ENCODE assay signal across 1 cellular context in genomic region chr11:94034207-94034606, GRCh38.
TF ChIP-seq lines count a peak whose summit lies in the region.

No MANE protein-coding gene starts in this region.

TF ChIP-seq in GM23338, 12 proteins besides CTCF, POLR2A, EP300 and RAD21 (continued from another document):
- TF ChIP-seq REST (IDR thresholded peaks at IDR 0.05; ENCODE audit: unreplicated experiment): no peak
- TF ChIP-seq, protein P1, sequence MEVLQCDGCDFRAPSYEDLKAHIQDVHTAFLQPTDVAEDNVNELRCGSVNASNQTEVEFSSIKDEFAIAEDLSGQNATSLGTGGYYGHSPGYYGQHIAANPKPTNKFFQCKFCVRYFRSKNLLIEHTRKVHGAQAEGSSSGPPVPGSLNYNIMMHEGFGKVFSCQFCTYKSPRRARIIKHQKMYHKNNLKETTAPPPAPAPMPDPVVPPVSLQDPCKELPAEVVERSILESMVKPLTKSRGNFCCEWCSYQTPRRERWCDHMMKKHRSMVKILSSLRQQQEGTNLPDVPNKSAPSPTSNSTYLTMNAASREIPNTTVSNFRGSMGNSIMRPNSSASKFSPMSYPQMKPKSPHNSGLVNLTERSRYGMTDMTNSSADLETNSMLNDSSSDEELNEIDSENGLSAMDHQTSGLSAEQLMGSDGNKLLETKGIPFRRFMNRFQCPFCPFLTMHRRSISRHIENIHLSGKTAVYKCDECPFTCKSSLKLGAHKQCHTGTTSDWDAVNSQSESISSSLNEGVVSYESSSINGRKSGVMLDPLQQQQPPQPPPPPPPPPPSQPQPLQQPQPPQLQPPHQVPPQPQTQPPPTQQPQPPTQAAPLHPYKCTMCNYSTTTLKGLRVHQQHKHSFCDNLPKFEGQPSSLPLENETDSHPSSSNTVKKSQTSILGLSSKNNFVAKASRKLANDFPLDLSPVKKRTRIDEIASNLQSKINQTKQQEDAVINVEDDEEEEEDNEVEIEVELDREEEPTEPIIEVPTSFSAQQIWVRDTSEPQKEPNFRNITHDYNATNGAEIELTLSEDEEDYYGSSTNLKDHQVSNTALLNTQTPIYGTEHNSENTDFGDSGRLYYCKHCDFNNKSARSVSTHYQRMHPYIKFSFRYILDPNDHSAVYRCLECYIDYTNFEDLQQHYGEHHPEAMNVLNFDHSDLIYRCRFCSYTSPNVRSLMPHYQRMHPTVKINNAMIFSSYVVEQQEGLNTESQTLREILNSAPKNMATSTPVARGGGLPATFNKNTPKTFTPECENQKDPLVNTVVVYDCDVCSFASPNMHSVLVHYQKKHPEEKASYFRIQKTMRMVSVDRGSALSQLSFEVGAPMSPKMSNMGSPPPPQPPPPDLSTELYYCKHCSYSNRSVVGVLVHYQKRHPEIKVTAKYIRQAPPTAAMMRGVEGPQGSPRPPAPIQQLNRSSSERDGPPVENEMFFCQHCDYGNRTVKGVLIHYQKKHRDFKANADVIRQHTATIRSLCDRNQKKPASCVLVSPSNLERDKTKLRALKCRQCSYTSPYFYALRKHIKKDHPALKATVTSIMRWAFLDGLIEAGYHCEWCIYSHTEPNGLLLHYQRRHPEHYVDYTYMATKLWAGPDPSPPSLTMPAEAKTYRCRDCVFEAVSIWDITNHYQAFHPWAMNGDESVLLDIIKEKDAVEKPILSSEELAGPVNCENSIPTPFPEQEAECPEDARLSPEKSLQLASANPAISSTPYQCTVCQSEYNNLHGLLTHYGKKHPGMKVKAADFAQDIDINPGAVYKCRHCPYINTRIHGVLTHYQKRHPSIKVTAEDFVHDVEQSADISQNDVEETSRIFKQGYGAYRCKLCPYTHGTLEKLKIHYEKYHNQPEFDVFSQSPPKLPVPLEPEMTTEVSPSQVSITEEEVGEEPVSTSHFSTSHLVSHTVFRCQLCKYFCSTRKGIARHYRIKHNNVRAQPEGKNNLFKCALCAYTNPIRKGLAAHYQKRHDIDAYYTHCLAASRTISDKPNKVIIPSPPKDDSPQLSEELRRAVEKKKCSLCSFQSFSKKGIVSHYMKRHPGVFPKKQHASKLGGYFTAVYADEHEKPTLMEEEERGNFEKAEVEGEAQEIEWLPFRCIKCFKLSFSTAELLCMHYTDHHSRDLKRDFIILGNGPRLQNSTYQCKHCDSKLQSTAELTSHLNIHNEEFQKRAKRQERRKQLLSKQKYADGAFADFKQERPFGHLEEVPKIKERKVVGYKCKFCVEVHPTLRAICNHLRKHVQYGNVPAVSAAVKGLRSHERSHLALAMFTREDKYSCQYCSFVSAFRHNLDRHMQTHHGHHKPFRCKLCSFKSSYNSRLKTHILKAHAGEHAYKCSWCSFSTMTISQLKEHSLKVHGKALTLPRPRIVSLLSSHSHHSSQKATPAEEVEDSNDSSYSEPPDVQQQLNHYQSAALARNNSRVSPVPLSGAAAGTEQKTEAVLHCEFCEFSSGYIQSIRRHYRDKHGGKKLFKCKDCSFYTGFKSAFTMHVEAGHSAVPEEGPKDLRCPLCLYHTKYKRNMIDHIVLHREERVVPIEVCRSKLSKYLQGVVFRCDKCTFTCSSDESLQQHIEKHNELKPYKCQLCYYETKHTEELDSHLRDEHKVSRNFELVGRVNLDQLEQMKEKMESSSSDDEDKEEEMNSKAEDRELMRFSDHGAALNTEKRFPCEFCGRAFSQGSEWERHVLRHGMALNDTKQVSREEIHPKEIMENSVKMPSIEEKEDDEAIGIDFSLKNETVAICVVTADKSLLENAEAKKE (CRISPR knock-in tag; IDR thresholded peaks at IDR 0.05): no peak
- TF ChIP-seq POLR2AphosphoS5 (IDR thresholded peaks at IDR 0.05; ENCODE audit: low read depth): no peak
- no peak for TF ChIP-seq EZH2 (IDR thresholded peaks at IDR 0.05; ENCODE audit: low read depth, unreplicated experiment)
- no peak for TF ChIP-seq ZNF331 (CRISPR knock-in tag; IDR thresholded peaks at IDR 0.05; ENCODE audit: low read depth)
- no peak for TF ChIP-seq STAT1 (IDR thresholded peaks at IDR 0.05; ENCODE audit: unreplicated experiment)
- TF ChIP-seq ZNF114 (CRISPR knock-in tag; IDR thresholded peaks at IDR 0.05): no peak
